In genomic region chr5:65084774-65085173, GRCh38 we compare ENCODE assay signal across 20 cellular contexts.
"Had no signal": no experiment of that assay in that cellular context is flagged by ENCODE, and none has a peak within 500 bp of the region (broad histone marks: within the 10 kb centered on the region; RNA-seq: fewer than 3 reads in every experiment).

No MANE protein-coding gene starts in this region.

- H3K4me3 ChIP-seq: coronary artery, heart left ventricle, pancreas, tibial artery, uterus had no signal

- H3K27me3 ChIP-seq: heart left ventricle, neutrophil, pancreas, tibial artery, uterus had no signal

- DNase-seq: activated B cell treated with CpG ODN at 0.5 μM for 24 hours; activated CD4-positive, alpha-beta T cell treated with anti-CD3 and anti-CD28 coated beads for 36 hours; activated CD4-positive, alpha-beta T cell treated with anti-CD3 and anti-CD28 coated beads, Interleukin-2, amount 50 U/mL, for 48 hours; activated CD8-positive, alpha-beta memory T cell treated with anti-CD3 and anti-CD28 coated beads, Interleukin-2, amount 50 U/mL, for 48 hours; activated naive CD4-positive, alpha-beta T cell treated with anti-CD3 and anti-CD28 coated beads for 36 hours; activated naive CD8-positive, alpha-beta T cell treated with anti-CD3 and anti-CD28 coated beads, Interleukin-2, amount 10 ng/mL, durations not matched to agents 7 days and 5 days; activated T-cell treated with anti-CD3 and anti-CD28 coated beads, Interleukin-2, amount 50 U/mL, for 4 hours; amygdala; heart left ventricle; pancreas; right cardiac atrium; stimulated activated CD4-positive, alpha-beta T cell treated with anti-CD3 and anti-CD28 coated beads, Interleukin-4, amount 100 ng/mL, for 4 hours; stimulated activated naive CD8-positive, alpha-beta T cell treated with anti-CD3 and anti-CD28 coated beads, Interleukin-15, amount 100 ng/mL, for 72 hours; T-helper 9 cell; tibial artery; uterus had no signal

- H3K9me3 ChIP-seq: heart left ventricle, neutrophil, pancreas, tibial artery, uterus had no signal

- H3K4me1 ChIP-seq: pancreas, tibial artery, uterus had no signal

- ATAC-seq: activated CD4-positive, alpha-beta T cell treated with anti-CD3 and anti-CD28 coated beads for 36 hours; activated T-cell treated with anti-CD3 and anti-CD28 coated beads, Interleukin-2, amount 50 U/mL, for 4 hours; heart left ventricle; pancreas; right cardiac atrium; stimulated activated naive CD8-positive, alpha-beta T cell treated with anti-CD3 and anti-CD28 coated beads, Interleukin-15, amount 100 ng/mL, for 72 hours had no signal

- H3K27ac ChIP-seq: coronary artery, heart left ventricle, neutrophil, pancreas, tibial artery, uterus had no signal

- H3K36me3 ChIP-seq: heart left ventricle, neutrophil, pancreas, tibial artery, uterus had no signal

- FAIRE-seq: bronchial epithelial cell, islet of Langerhans, pancreas had no signal
